Comparison of ENCODE assay signal across 1 cellular context in the genomic region with DNA sequence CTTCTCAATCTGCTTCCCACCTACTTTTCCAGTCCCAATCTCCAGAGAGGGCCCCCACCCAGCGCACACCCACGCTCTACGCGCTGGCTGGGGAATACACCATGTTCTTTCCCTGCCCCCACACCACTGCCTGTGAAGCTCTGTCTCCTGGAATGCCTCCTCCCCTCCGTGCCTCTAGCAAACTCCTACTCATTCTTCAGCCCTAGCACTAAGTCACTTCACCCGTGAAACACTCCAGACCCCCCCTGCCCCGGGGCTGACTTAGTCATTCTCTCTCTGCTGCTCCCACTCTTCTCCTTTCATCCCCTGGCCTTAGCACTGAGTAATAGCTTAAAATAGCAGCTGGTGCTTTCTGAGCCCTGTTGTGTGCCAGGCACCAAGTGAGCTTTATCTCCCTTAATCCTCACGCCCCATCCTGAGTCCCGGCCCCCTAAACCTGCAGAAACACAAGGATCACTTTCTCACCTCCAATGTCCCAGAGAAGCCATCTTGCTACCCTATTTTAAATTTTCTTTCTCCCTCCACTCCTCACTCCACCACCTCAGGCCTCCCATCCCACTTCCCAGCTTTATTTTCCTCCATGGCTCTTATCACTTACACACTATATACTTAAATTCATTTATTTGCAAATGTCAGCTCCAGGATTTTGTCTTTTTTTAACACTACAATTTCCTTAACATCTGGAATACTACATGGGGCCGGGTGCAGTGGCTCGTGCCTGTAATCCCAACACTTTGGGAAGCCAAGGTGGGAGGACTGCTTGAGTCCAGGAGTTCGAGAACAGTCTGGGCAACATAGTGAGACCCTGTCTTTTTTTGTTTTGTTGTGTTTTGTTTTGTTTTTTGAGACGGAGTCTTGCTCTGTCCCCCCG.
TF ChIP-seq lines count a peak whose summit lies in the region.

No MANE protein-coding gene starts in this region.

TF ChIP-seq in HepG2, 621 proteins besides CTCF, POLR2A, EP300 and RAD21 (continued from another document and continues in another):
- TF ChIP-seq, protein P1, sequence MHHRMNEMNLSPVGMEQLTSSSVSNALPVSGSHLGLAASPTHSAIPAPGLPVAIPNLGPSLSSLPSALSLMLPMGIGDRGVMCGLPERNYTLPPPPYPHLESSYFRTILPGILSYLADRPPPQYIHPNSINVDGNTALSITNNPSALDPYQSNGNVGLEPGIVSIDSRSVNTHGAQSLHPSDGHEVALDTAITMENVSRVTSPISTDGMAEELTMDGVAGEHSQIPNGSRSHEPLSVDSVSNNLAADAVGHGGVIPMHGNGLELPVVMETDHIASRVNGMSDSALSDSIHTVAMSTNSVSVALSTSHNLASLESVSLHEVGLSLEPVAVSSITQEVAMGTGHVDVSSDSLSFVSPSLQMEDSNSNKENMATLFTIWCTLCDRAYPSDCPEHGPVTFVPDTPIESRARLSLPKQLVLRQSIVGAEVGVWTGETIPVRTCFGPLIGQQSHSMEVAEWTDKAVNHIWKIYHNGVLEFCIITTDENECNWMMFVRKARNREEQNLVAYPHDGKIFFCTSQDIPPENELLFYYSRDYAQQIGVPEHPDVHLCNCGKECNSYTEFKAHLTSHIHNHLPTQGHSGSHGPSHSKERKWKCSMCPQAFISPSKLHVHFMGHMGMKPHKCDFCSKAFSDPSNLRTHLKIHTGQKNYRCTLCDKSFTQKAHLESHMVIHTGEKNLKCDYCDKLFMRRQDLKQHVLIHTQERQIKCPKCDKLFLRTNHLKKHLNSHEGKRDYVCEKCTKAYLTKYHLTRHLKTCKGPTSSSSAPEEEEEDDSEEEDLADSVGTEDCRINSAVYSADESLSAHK (CRISPR knock-in tag; IDR thresholded peaks at IDR 0.05; ENCODE audit: borderline replicate concordance), result no peak
- TF ChIP-seq, protein P2, sequence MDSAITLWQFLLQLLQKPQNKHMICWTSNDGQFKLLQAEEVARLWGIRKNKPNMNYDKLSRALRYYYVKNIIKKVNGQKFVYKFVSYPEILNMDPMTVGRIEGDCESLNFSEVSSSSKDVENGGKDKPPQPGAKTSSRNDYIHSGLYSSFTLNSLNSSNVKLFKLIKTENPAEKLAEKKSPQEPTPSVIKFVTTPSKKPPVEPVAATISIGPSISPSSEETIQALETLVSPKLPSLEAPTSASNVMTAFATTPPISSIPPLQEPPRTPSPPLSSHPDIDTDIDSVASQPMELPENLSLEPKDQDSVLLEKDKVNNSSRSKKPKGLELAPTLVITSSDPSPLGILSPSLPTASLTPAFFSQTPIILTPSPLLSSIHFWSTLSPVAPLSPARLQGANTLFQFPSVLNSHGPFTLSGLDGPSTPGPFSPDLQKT (CRISPR knock-in tag; IDR thresholded peaks at IDR 0.05; ENCODE audit: borderline replicate concordance), result no peak
- TF ChIP-seq ZSCAN31 (CRISPR knock-in tag; IDR thresholded peaks at IDR 0.05; ENCODE audit: low read depth) (0 out of 2 replicates have a peak, but pooled peaks have one; percentile 20), ERF (CRISPR knock-in tag; IDR thresholded peaks at IDR 0.05) (no peak), PAWR (CRISPR knock-in tag; IDR thresholded peaks at IDR 0.05; ENCODE audit: borderline replicate concordance) (no peak), DPF2 (CRISPR knock-in tag; IDR thresholded peaks at IDR 0.05; ENCODE audit: borderline replicate concordance, low read depth) (no peak), GABPA (IDR thresholded peaks at IDR 0.05; ENCODE audit: low read depth, low read length) (no peak), GABPA (CRISPR knock-in tag; IDR thresholded peaks at IDR 0.05; ENCODE audit: low read depth) (no peak), ZNF317 (CRISPR knock-in tag; IDR thresholded peaks at IDR 0.05) (no peak), ZNF441 (CRISPR knock-in tag; IDR thresholded peaks at IDR 0.05; ENCODE audit: borderline replicate concordance) (no peak), ZNF549 (CRISPR knock-in tag; IDR thresholded peaks at IDR 0.05) (no peak), PTBP1 (IDR thresholded peaks at IDR 0.05; ENCODE audit: low read depth, low read length, poor library complexity, severe bottlenecking) (no peak), ZNF773 (CRISPR knock-in tag; IDR thresholded peaks at IDR 0.05; ENCODE audit: borderline replicate concordance) (no peak), NPAS2 (CRISPR knock-in tag; IDR thresholded peaks at IDR 0.05; ENCODE audit: borderline replicate concordance) (no peak), FOSL2 (CRISPR knock-in tag; IDR thresholded peaks at IDR 0.05) (peak; percentile 59), NFE2L1 (CRISPR knock-in tag; IDR thresholded peaks at IDR 0.05; ENCODE audit: borderline replicate concordance) (no peak), CHCHD3 (CRISPR knock-in tag; IDR thresholded peaks at IDR 0.05) (no peak), ZNF850 (CRISPR knock-in tag; conservative IDR thresholded peaks at IDR 0.05) (no peak), ZNF101 (CRISPR knock-in tag; IDR thresholded peaks at IDR 0.05; ENCODE audit: borderline replicate concordance, low read depth) (no peak), ZFP36 (IDR thresholded peaks at IDR 0.05; ENCODE audit: borderline replicate concordance, low read depth, low read length, partially characterized antibody) (no peak), SPEN (CRISPR knock-in tag; IDR thresholded peaks at IDR 0.05; ENCODE audit: low read depth) (no peak), ZMAT3 (CRISPR knock-in tag; conservative IDR thresholded peaks at IDR 0.05) (no peak), CC2D1A (CRISPR knock-in tag; IDR thresholded peaks at IDR 0.05) (no peak), POGZ (CRISPR knock-in tag; IDR thresholded peaks at IDR 0.05) (no peak), ZNF629 (CRISPR knock-in tag; conservative IDR thresholded peaks at IDR 0.05) (no peak), SAFB2 (CRISPR knock-in tag; IDR thresholded peaks at IDR 0.05; ENCODE audit: borderline replicate concordance, low read depth) (no peak), HDAC6 (IDR thresholded peaks at IDR 0.05; ENCODE audit: low read depth, low read length) (no peak), ZFP62 (CRISPR knock-in tag; IDR thresholded peaks at IDR 0.05) (no peak), ZNF768 (CRISPR knock-in tag; IDR thresholded peaks at IDR 0.05) (no peak), GLI4 (CRISPR knock-in tag; IDR thresholded peaks at IDR 0.05; ENCODE audit: borderline replicate concordance) (no peak), ZNF713 (CRISPR knock-in tag; IDR thresholded peaks at IDR 0.05) (no peak), ZNF329 (CRISPR knock-in tag; IDR thresholded peaks at IDR 0.05; ENCODE audit: low read depth) (no peak), IKZF1 (IDR thresholded peaks at IDR 0.05) (no peak), ARNTL (CRISPR knock-in tag; IDR thresholded peaks at IDR 0.05) (no peak), SUZ12 (IDR thresholded peaks at IDR 0.05; ENCODE audit: low read depth, low read length) (no peak), KAT7 (CRISPR knock-in tag; IDR thresholded peaks at IDR 0.05; ENCODE audit: borderline replicate concordance) (no peak)
- TF ChIP-seq, protein P3, sequence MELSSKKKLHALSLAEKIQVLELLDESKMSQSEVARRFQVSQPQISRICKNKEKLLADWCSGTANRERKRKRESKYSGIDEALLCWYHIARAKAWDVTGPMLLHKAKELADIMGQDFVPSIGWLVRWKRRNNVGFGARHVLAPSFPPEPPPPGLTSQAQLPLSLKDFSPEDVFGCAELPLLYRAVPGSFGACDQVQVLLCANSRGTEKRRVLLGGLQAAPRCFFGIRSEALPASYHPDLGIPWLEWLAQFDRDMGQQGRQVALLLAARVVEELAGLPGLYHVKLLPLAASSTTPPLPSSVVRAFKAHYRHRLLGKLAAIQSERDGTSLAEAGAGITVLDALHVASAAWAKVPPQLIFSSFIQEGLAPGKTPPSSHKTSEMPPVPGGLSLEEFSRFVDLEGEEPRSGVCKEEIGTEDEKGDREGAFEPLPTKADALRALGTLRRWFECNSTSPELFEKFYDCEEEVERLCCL (CRISPR knock-in tag; IDR thresholded peaks at IDR 0.05; ENCODE audit: borderline replicate concordance), result no peak
- TF ChIP-seq, protein P4, sequence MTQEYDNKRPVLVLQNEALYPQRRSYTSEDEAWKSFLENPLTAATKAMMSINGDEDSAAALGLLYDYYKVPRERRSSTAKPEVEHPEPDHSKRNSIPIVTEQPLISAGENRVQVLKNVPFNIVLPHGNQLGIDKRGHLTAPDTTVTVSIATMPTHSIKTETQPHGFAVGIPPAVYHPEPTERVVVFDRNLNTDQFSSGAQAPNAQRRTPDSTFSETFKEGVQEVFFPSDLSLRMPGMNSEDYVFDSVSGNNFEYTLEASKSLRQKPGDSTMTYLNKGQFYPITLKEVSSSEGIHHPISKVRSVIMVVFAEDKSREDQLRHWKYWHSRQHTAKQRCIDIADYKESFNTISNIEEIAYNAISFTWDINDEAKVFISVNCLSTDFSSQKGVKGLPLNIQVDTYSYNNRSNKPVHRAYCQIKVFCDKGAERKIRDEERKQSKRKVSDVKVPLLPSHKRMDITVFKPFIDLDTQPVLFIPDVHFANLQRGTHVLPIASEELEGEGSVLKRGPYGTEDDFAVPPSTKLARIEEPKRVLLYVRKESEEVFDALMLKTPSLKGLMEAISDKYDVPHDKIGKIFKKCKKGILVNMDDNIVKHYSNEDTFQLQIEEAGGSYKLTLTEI (CRISPR knock-in tag; conservative IDR thresholded peaks at IDR 0.05), result no peak
- TF ChIP-seq, protein P5, sequence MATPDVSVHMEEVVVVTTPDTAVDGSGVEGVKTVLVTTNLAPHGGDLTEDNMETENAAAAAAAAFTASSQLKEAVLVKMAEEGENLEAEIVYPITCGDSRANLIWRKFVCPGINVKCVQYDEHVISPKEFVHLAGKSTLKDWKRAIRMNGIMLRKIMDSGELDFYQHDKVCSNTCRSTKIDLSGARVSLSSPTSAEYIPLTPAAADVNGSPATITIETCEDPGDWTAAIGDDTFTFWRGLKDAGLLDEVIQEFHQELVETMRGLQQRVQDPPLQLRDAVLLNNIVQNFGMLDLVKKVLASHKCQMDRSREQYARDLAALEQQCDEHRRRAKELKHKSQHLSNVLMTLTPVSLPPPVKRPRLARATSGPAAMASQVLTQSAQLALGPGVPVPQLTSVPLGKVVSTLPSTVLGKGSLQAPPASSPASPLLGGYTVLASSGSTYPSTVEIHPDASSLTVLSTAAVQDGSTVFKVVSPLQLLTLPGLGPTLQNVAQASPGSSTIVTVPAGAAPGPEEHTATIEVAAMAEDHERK (CRISPR knock-in tag; IDR thresholded peaks at IDR 0.05; ENCODE audit: low read depth), result no peak
- TF ChIP-seq, protein P6, sequence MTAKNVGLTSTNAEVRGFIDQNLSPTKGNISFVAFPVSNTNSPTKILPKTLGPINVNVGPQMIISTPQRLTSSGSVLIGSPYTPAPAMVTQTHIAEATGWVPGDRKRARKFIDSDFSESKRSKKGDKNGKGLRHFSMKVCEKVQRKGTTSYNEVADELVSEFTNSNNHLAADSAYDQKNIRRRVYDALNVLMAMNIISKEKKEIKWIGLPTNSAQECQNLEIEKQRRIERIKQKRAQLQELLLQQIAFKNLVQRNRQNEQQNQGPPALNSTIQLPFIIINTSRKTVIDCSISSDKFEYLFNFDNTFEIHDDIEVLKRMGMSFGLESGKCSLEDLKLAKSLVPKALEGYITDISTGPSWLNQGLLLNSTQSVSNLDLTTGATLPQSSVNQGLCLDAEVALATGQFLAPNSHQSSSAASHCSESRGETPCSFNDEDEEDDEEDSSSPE (CRISPR knock-in tag; IDR thresholded peaks at IDR 0.05), result no peak
- TF ChIP-seq, protein P7, sequence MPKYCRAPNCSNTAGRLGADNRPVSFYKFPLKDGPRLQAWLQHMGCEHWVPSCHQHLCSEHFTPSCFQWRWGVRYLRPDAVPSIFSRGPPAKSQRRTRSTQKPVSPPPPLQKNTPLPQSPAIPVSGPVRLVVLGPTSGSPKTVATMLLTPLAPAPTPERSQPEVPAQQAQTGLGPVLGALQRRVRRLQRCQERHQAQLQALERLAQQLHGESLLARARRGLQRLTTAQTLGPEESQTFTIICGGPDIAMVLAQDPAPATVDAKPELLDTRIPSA (CRISPR knock-in tag; IDR thresholded peaks at IDR 0.05; ENCODE audit: borderline replicate concordance), result no peak; the same call in 1 of the 2 replicates
- TF ChIP-seq, protein P8, sequence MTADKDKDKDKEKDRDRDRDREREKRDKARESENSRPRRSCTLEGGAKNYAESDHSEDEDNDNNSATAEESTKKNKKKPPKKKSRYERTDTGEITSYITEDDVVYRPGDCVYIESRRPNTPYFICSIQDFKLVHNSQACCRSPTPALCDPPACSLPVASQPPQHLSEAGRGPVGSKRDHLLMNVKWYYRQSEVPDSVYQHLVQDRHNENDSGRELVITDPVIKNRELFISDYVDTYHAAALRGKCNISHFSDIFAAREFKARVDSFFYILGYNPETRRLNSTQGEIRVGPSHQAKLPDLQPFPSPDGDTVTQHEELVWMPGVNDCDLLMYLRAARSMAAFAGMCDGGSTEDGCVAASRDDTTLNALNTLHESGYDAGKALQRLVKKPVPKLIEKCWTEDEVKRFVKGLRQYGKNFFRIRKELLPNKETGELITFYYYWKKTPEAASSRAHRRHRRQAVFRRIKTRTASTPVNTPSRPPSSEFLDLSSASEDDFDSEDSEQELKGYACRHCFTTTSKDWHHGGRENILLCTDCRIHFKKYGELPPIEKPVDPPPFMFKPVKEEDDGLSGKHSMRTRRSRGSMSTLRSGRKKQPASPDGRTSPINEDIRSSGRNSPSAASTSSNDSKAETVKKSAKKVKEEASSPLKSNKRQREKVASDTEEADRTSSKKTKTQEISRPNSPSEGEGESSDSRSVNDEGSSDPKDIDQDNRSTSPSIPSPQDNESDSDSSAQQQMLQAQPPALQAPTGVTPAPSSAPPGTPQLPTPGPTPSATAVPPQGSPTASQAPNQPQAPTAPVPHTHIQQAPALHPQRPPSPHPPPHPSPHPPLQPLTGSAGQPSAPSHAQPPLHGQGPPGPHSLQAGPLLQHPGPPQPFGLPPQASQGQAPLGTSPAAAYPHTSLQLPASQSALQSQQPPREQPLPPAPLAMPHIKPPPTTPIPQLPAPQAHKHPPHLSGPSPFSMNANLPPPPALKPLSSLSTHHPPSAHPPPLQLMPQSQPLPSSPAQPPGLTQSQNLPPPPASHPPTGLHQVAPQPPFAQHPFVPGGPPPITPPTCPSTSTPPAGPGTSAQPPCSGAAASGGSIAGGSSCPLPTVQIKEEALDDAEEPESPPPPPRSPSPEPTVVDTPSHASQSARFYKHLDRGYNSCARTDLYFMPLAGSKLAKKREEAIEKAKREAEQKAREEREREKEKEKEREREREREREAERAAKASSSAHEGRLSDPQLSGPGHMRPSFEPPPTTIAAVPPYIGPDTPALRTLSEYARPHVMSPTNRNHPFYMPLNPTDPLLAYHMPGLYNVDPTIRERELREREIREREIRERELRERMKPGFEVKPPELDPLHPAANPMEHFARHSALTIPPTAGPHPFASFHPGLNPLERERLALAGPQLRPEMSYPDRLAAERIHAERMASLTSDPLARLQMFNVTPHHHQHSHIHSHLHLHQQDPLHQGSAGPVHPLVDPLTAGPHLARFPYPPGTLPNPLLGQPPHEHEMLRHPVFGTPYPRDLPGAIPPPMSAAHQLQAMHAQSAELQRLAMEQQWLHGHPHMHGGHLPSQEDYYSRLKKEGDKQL (CRISPR knock-in tag; IDR thresholded peaks at IDR 0.05; ENCODE audit: low read depth), result 0 out of 2 replicates have a peak, but pooled peaks have one; percentile 51
- TF ChIP-seq, protein P9, sequence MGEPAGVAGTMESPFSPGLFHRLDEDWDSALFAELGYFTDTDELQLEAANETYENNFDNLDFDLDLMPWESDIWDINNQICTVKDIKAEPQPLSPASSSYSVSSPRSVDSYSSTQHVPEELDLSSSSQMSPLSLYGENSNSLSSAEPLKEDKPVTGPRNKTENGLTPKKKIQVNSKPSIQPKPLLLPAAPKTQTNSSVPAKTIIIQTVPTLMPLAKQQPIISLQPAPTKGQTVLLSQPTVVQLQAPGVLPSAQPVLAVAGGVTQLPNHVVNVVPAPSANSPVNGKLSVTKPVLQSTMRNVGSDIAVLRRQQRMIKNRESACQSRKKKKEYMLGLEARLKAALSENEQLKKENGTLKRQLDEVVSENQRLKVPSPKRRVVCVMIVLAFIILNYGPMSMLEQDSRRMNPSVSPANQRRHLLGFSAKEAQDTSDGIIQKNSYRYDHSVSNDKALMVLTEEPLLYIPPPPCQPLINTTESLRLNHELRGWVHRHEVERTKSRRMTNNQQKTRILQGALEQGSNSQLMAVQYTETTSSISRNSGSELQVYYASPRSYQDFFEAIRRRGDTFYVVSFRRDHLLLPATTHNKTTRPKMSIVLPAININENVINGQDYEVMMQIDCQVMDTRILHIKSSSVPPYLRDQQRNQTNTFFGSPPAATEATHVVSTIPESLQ (CRISPR knock-in tag; conservative IDR thresholded peaks at IDR 0.05), result no peak
